ENCODE assay signal across 14 cellular contexts in the genomic region with DNA sequence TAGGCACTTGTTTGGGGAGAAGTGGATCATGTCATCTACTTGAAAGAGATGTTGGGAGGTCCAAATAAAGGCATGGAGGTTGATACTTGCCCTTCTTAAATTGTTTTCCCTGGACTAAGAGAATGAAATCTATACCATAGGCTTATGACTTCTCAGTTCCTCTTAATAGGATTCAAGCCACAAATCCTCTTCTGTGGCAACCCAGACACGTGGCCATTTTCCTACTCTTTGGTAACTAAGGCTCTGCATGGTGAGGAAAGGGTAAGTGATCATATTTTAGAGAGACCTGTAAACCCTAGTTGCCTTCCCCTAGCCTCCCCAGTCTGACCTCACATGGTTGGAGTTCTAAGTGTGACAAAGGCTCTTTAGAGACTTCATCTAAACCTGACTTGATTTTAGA.
DNase-seq lines count a peak whose midpoint lies in the region; ATAC-seq and TF ChIP-seq lines count a peak whose summit lies in the region.
"Had no signal": no experiment of that assay in that cellular context is flagged by ENCODE, and none has a peak within 500 bp of the region (broad histone marks: within the 10 kb centered on the region; RNA-seq: fewer than 3 reads in every experiment).

No MANE protein-coding gene starts in this region.

- H3K4me3 ChIP-seq in transverse colon (no peak overlapping the region), aorta (ENCODE audit: low read length in 2 of 2) (no peak overlapping the region)
- H3K4me3 ChIP-seq: K562, stomach had no signal

- WGBS in transverse colon (ENCODE audit: low coverage in 1 of 2), 2 donors, result 66 to 67% methylated on average over 1 of the region's 1 CpG
- WGBS in aorta, 2 donors, result 87 to 92% methylated on average over 1 of the region's 1 CpG

- ATAC-seq in activated CD8-positive, alpha-beta memory T cell treated with anti-CD3 and anti-CD28 coated beads, Interleukin-2, amount 10 ng/mL, durations not matched to agents 7 days and 5 days, result no peak
- no peak for ATAC-seq in aorta (ENCODE audit: low FRiP score)
- ATAC-seq: K562 had no signal

- peaks cover 0 to 11% (median 1%) of the 10 kb centered on the region in 4 donors for H3K4me1 ChIP-seq in transverse colon
- H3K4me1 ChIP-seq in aorta (ENCODE audit: control insufficient read depth in 1 of 2, insufficient read depth in 2 of 2, low read length in 2 of 2), result no peaks in the 10 kb centered on the region

- DNase-seq in activated CD8-positive, alpha-beta memory T cell treated with anti-CD3 and anti-CD28 coated beads, Interleukin-2, amount 10 ng/mL, durations not matched to agents 7 days and 5 days, result no peak
- no peak for DNase-seq in activated CD8-positive, alpha-beta memory T cell treated with anti-CD3 and anti-CD28 coated beads for 24 hours
- DNase-seq in NOMO-1 treated with DMSO at 0.1 percent for 48 hours (lab: John Stamatoyannopoulos, UW; ENCODE audit: unreplicated experiment) (peak; percentile 76), transverse colon (no peak), aorta (no peak), DMS153 treated with DMSO at 0.1 percent for 48 hours (lab: John Stamatoyannopoulos, UW; ENCODE audit: unreplicated experiment) (no peak), glutamatergic neuron (no peak)
- DNase-seq: brain microvascular endothelial cell; effector CD4-positive, alpha-beta T cell; NCI-H510A treated with DMSO at 0.1 percent for 48 hours; SHP77; stomach had no signal

- in situ Hi-C loops in transverse colon (cut with MboI; ENCODE audit: low pct_ligation_motif_present in 1 of 4, low pct_unique_long_range_greater_than_20kb in 1 of 4, low sequenced_read_pairs in 3 of 4), result no loop called here

- TF ChIP-seq EP300 in transverse colon (IDR thresholded peaks at IDR 0.05; ENCODE audit: low read depth), result no peak

- H3K27ac Mint-ChIP-seq in activated CD8-positive, alpha-beta memory T cell treated with anti-CD3 and anti-CD28 coated beads, Interleukin-2, amount 10 ng/mL, durations not matched to agents 7 days and 5 days, result peak overlapping the region; percentile 68
- H3K27ac Mint-ChIP-seq in dendritic cell treated with granulocyte-macrophage colony-stimulating factor and Interleukin-4, amounts not matched to agents 40 ng/mL and 50 ng/mL, for 4 days, result peak overlapping the region; percentile 42
- no peak overlapping the region for H3K27ac Mint-ChIP-seq in glutamatergic neuron (ENCODE audit: unreplicated experiment)

- TF ChIP-seq CTCF in transverse colon (IDR thresholded peaks at IDR 0.05) (no peak), glutamatergic neuron (IDR thresholded peaks at IDR 0.05; ENCODE audit: partially characterized antibody, unreplicated experiment) (no peak)

- H3K27me3 Mint-ChIP-seq in activated CD8-positive, alpha-beta memory T cell treated with anti-CD3 and anti-CD28 coated beads, Interleukin-2, amount 10 ng/mL, durations not matched to agents 7 days and 5 days, result peaks cover 13% of the 10 kb centered on the region
- H3K27me3 Mint-ChIP-seq in dendritic cell treated with granulocyte-macrophage colony-stimulating factor and Interleukin-4, amounts not matched to agents 40 ng/mL and 50 ng/mL, for 4 days, result no peaks in the 10 kb centered on the region
- H3K27me3 Mint-ChIP-seq in glutamatergic neuron (ENCODE audit: unreplicated experiment), result peaks cover 5% of the 10 kb centered on the region

- H3K27me3 ChIP-seq in transverse colon, result no peaks in the 10 kb centered on the region
- H3K27me3 ChIP-seq in aorta (ENCODE audit: control insufficient read depth in 1 of 2, insufficient read depth in 2 of 2, low read length in 1 of 2), result no peaks in the 10 kb centered on the region
- H3K27me3 ChIP-seq: brain microvascular endothelial cell, stomach had no signal

- H3K36me3 Mint-ChIP-seq in activated CD8-positive, alpha-beta memory T cell treated with anti-CD3 and anti-CD28 coated beads, Interleukin-2, amount 10 ng/mL, durations not matched to agents 7 days and 5 days, result peaks cover 35% of the 10 kb centered on the region
- peaks cover 15% of the 10 kb centered on the region for H3K36me3 Mint-ChIP-seq in dendritic cell treated with granulocyte-macrophage colony-stimulating factor and Interleukin-4, amounts not matched to agents 40 ng/mL and 50 ng/mL, for 4 days (ENCODE audit: low read depth)
- peaks cover 15% of the 10 kb centered on the region for H3K36me3 Mint-ChIP-seq in glutamatergic neuron (ENCODE audit: unreplicated experiment)

- H3K27ac ChIP-seq in transverse colon, result peak overlapping the region in 3 of 4 donors; percentile 26 to 39 (median 31)
- no peak overlapping the region for H3K27ac ChIP-seq in aorta (ENCODE audit: low read depth in 1 of 2, low read length in 2 of 2)
- H3K27ac ChIP-seq: brain microvascular endothelial cell had no signal

- H3K36me3 ChIP-seq in transverse colon (no peaks in the 10 kb centered on the region), aorta (ENCODE audit: control insufficient read depth in 1 of 2, insufficient read depth in 2 of 2, low read length in 1 of 2) (no peaks in the 10 kb centered on the region)
- H3K36me3 ChIP-seq: brain microvascular endothelial cell, stomach had no signal

- H3K4me1 Mint-ChIP-seq in activated CD8-positive, alpha-beta memory T cell treated with anti-CD3 and anti-CD28 coated beads, Interleukin-2, amount 10 ng/mL, durations not matched to agents 7 days and 5 days, result peaks cover 26% of the 10 kb centered on the region
- peaks cover 12% of the 10 kb centered on the region for H3K4me1 Mint-ChIP-seq in dendritic cell treated with granulocyte-macrophage colony-stimulating factor and Interleukin-4, amounts not matched to agents 40 ng/mL and 50 ng/mL, for 4 days (ENCODE audit: low read depth)
- no peaks in the 10 kb centered on the region for H3K4me1 Mint-ChIP-seq in glutamatergic neuron (ENCODE audit: low read depth, unreplicated experiment)

- H3K9me3 ChIP-seq in transverse colon (peaks cover 4% of the 10 kb centered on the region in 2 donors), aorta (ENCODE audit: control insufficient read depth, low read length) (no peaks in the 10 kb centered on the region)

- H3K4me3 Mint-ChIP-seq in activated CD8-positive, alpha-beta memory T cell treated with anti-CD3 and anti-CD28 coated beads, Interleukin-2, amount 10 ng/mL, durations not matched to agents 7 days and 5 days, result no peak overlapping the region
- no peak overlapping the region for H3K4me3 Mint-ChIP-seq in dendritic cell treated with granulocyte-macrophage colony-stimulating factor and Interleukin-4, amounts not matched to agents 40 ng/mL and 50 ng/mL, for 4 days
- H3K4me3 Mint-ChIP-seq in glutamatergic neuron (ENCODE audit: unreplicated experiment), result no peak overlapping the region

- intact Hi-C loops in dendritic cell treated with granulocyte-macrophage colony-stimulating factor and Interleukin-4, amounts not matched to agents 40 ng/mL and 50 ng/mL, for 4 days (cut with micrococcal nuclease), result no loop called here
- intact Hi-C loops in transverse colon (cut with DNase I; ENCODE audit: low total_unique reads) (loop anchor here (1.0 kb wide), 1 partner anchor 48 kb away; no protein-coding TSS in a partner anchor), aorta (cut with DNase I) (no loop called here)

- CTCF ChIA-PET in activated CD8-positive, alpha-beta memory T cell treated with anti-CD3 and anti-CD28 coated beads, Interleukin-2, amount 10 ng/mL, durations not matched to agents 7 days and 5 days (lab: Charles Lee), result interaction anchor here (0.6 to 1.8 kb wide), 6 partner anchors 11 to 78 kb away, joined by 3 to 5 read pairs (median 4); no protein-coding TSS in a partner anchor

- H3K9me3 Mint-ChIP-seq in activated CD8-positive, alpha-beta memory T cell treated with anti-CD3 and anti-CD28 coated beads, Interleukin-2, amount 10 ng/mL, durations not matched to agents 7 days and 5 days (ENCODE audit: low read depth), result peaks cover 15% of the 10 kb centered on the region
- H3K9me3 Mint-ChIP-seq in dendritic cell treated with granulocyte-macrophage colony-stimulating factor and Interleukin-4, amounts not matched to agents 40 ng/mL and 50 ng/mL, for 4 days, result peaks cover 29% of the 10 kb centered on the region
- peaks cover 4% of the 10 kb centered on the region for H3K9me3 Mint-ChIP-seq in glutamatergic neuron (ENCODE audit: unreplicated experiment)

- TF ChIP-seq POLR2A in transverse colon (IDR thresholded peaks at IDR 0.05), result no peak

Comparison
In these comparisons a context has a peak if more than half of its experiments do, and no peak if none do; other contexts are left out.
1. H3K27ac ChIP-seq: peak in transverse colon (3 of 4); none in aorta (0 of 2).